In genomic region chr11:134033276-134033675, GRCh38 we compare ENCODE assay signal across 10 cellular contexts. TPM values are rescaled to one million over a fixed set of nuclear protein-coding genes. Genes with fewer than 3 reads are reported as not detected.
DNase-seq lines count a peak whose midpoint lies in the region; ATAC-seq and TF ChIP-seq lines count a peak whose summit lies in the region.
"Had no signal": no experiment of that assay in that cellular context is flagged by ENCODE, and none has a peak within 500 bp of the region (broad histone marks: within the 10 kb centered on the region; RNA-seq: fewer than 3 reads in every experiment).

No MANE protein-coding gene starts in this region.

- H3K9me3 Mint-ChIP-seq in HFFc6: no peaks in the 10 kb centered on the region
- H3K9me3 Mint-ChIP-seq in activated CD8-positive, alpha-beta T cell treated with anti-CD3 and anti-CD28 coated beads for 36 hours: no peaks in the 10 kb centered on the region

- H3K4me1 ChIP-seq in iPS-15b (ENCODE audit: control insufficient read depth, insufficient read depth, low read length): peaks cover 15% of the 10 kb centered on the region

- no peak for ATAC-seq in activated CD8-positive, alpha-beta T cell treated with anti-CD3 and anti-CD28 coated beads for 36 hours
- ATAC-seq in GM21786 (IDR thresholded peaks at IDR 0.05; ENCODE audit: unreplicated experiment) (no peak), HG03439 (IDR thresholded peaks at IDR 0.05; ENCODE audit: unreplicated experiment) (no peak)

- peaks cover 37% of the 10 kb centered on the region for H3K27me3 ChIP-seq in iPS-15b (ENCODE audit: control insufficient read depth, insufficient read depth, low read length)

- H3K4me1 Mint-ChIP-seq in HFFc6 (ENCODE audit: low read depth): peaks cover 56% of the 10 kb centered on the region
- H3K4me1 Mint-ChIP-seq in activated CD8-positive, alpha-beta T cell treated with anti-CD3 and anti-CD28 coated beads for 36 hours (ENCODE audit: low read depth): peaks cover 65% of the 10 kb centered on the region

- H3K9me3 ChIP-seq in iPS-15b (ENCODE audit: control insufficient read depth, insufficient read depth, low read length): no peaks in the 10 kb centered on the region

- no peak for TF ChIP-seq CTCF in HFFc6 (IDR thresholded peaks at IDR 0.05)
- TF ChIP-seq CTCF in activated CD8-positive, alpha-beta T cell treated with anti-CD3 and anti-CD28 coated beads for 36 hours (IDR thresholded peaks at IDR 0.05): no peak

- DNase-seq in HFFc6 (no peak), nucleus accumbens (lab: John Stamatoyannopoulos, UW) (no peak), NCI-H82 (lab: John Stamatoyannopoulos, UW) (no peak)
- no peak for DNase-seq in activated CD8-positive, alpha-beta T cell treated with anti-CD3 and anti-CD28 coated beads for 36 hours
- DNase-seq: NK-92 treated with Interleukin-12 subunit alpha and Interleukin-12 subunit beta, amount 100 ng/mL, for 24 hours had no signal

- peak overlapping the region; percentile 26 for H3K9ac ChIP-seq in iPS-15b (ENCODE audit: low read depth, low read length)

- H3K27me3 Mint-ChIP-seq in HFFc6 (ENCODE audit: insufficient read depth): peaks cover 16% of the 10 kb centered on the region
- no peaks in the 10 kb centered on the region for H3K27me3 Mint-ChIP-seq in activated CD8-positive, alpha-beta T cell treated with anti-CD3 and anti-CD28 coated beads for 36 hours

- intact Hi-C loops in activated CD8-positive, alpha-beta T cell treated with anti-CD3 and anti-CD28 coated beads for 36 hours (cut with micrococcal nuclease): loop anchor here (5.0 kb wide), 2 partner anchors 66 to 86 kb away; no protein-coding TSS in a partner anchor

- no peak overlapping the region for H3K27ac Mint-ChIP-seq in HFFc6
- H3K27ac Mint-ChIP-seq in activated CD8-positive, alpha-beta T cell treated with anti-CD3 and anti-CD28 coated beads for 36 hours: peak overlapping the region; percentile 69

- peak overlapping the region in 16 of 21 experiments; percentile 14 to 83 (median 68) for H3K27ac ChIP-seq in skin epidermis

- peak overlapping the region; percentile 76 for H3K4me3 Mint-ChIP-seq in HFFc6
- peak overlapping the region; percentile 50 for H3K4me3 Mint-ChIP-seq in activated CD8-positive, alpha-beta T cell treated with anti-CD3 and anti-CD28 coated beads for 36 hours

- POLR2A ChIA-PET in activated CD8-positive, alpha-beta T cell treated with anti-CD3 and anti-CD28 coated beads for 36 hours (lab: Charles Lee): interaction anchor here (0.5 to 3.0 kb wide), 3 partner anchors 14 to 77 kb away, joined by 3 to 13 read pairs (median 3); partner anchors contain the start of gene IGSF9B

- no peaks in the 10 kb centered on the region for H3K36me3 ChIP-seq in iPS-15b (ENCODE audit: control insufficient read depth, insufficient read depth, low read length)

- H3K36me3 Mint-ChIP-seq in HFFc6 (ENCODE audit: low read depth): no peaks in the 10 kb centered on the region; the same call in 1 of the 2 replicates
- peaks cover 3% of the 10 kb centered on the region for H3K36me3 Mint-ChIP-seq in activated CD8-positive, alpha-beta T cell treated with anti-CD3 and anti-CD28 coated beads for 36 hours (ENCODE audit: low read depth)

- CTCF ChIA-PET in activated CD8-positive, alpha-beta T cell treated with anti-CD3 and anti-CD28 coated beads for 36 hours (lab: Charles Lee): interaction anchor here (0.9 to 2.0 kb wide), 6 partner anchors 17 to 105 kb away, joined by 3 to 8 read pairs (median 4); no protein-coding TSS in a partner anchor

- H3K4me3 ChIP-seq in iPS-15b (ENCODE audit: low read depth, low read length) (peak overlapping the region; percentile 32), skin epidermis (peak overlapping the region in 2 of 7 experiments; percentile 0 to 1)
- H3K4me3 ChIP-seq: K562 had no signal

RNA-seq across cellular contexts. Expression of gene JAM3, which starts 35.6 kb away (rescaled TPM):
- total RNA-seq in HFFc6 (2021; fragmentation: NEBNext Ultra II Directional; extraction: Animal tissue kit (Norgen Biotek cat#: 25700)): 10 to 100 TPM; 49.6 to 58.6 (median 55.2) TPM
- 10 to 100 TPM; 24.9 to 26.8 TPM for total RNA-seq in activated CD8-positive, alpha-beta T cell treated with anti-CD3 and anti-CD28 coated beads for 36 hours
